Comparison of ENCODE assay signal across 8 cellular contexts in the genomic region with DNA sequence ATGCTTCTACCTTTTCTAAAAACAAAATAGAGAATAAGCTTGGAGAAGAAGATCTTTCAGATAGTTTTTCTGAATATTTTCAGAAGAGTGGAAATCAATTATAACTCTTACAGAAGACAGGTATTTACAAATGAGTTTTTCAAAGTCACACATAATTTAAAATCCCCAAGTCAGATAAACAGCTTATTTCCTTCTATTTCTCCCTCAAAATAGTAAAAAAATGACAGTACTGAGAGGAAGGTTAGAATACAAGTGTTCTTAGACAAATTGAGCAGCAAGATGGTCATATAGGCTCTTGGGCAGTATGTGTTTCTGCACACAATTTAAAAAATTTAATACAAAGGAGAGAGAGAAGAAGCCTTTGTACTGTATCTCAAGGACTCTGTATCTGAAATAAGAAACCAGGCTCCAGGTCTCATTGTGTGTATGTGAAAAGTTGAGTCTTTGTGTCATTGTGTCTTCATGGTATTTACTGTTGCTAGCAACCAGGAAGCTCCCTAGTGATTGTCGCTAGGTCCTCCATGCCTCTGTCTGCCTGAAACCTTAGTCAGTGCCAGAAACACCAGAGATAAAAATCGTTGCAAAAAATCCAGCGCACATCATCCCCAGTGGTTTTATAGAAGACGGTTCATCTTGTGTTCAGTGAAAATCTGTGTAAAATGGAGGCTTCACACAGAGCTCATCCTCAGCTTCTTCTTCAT. TPM values are rescaled to one million over a fixed set of nuclear protein-coding genes. Genes with fewer than 3 reads are reported as not detected.
DNase-seq lines count a peak whose midpoint lies in the region; ATAC-seq and TF ChIP-seq lines count a peak whose summit lies in the region.

No MANE protein-coding gene starts in this region.

- peak overlapping the region; percentile 92 for H3K9ac ChIP-seq in SK-N-SH

- H3K27me3 Mint-ChIP-seq in progenitor cell of endocrine pancreas: no peaks in the 10 kb centered on the region

- no peaks in the 10 kb centered on the region for H3K9me3 Mint-ChIP-seq in progenitor cell of endocrine pancreas (ENCODE audit: low read depth)

- H2AFZ ChIP-seq in SK-N-SH (ENCODE audit: low read depth): peak overlapping the region; percentile 43; the same call in 1 of the 2 replicates

- H3K4me2 ChIP-seq in SK-N-SH: peak overlapping the region; percentile 72

- H3K9me2 ChIP-seq in SK-N-SH: no peaks in the 10 kb centered on the region

- H4K20me1 ChIP-seq in SK-N-SH (ENCODE audit: insufficient read depth): no peaks in the 10 kb centered on the region

- no peak for TF ChIP-seq EP300 in SK-N-SH (IDR thresholded peaks at IDR 0.05; ENCODE audit: borderline replicate concordance in 1 of 2, low read depth in 1 of 2, low read length in 1 of 2)

- no peak overlapping the region for H3K4me3 Mint-ChIP-seq in progenitor cell of endocrine pancreas (ENCODE audit: low read depth)

- H3K27ac Mint-ChIP-seq in progenitor cell of endocrine pancreas: peak overlapping the region; percentile 9

- H3K36me3 Mint-ChIP-seq in progenitor cell of endocrine pancreas (ENCODE audit: insufficient read depth): no peaks in the 10 kb centered on the region

- H3K4me1 ChIP-seq in SK-N-SH (ENCODE audit: control insufficient read depth in 1 of 2, insufficient read depth in 2 of 2, low read depth in 1 of 2, low read length in 1 of 2): peaks cover 5 to 34% of the 10 kb centered on the region in 2 experiments

- POLR2A ChIA-PET in SK-N-SH (lab: Yijun Ruan, JAX): interaction anchor here (0.7 to 1.7 kb wide), 4 partner anchors 12 to 71 kb away, joined by 3 to 14 read pairs (median 6); a partner anchor contains a TSS

- H3F3A ChIP-seq in SK-N-SH (replicated peaks; ENCODE audit: insufficient read depth): peaks cover 37% of the 10 kb centered on the region

- peak; percentile 42 for DNase-seq in CD1c-positive myeloid dendritic cell (ENCODE audit: extremely low spot score)
- DNase-seq in Kasumi-1 (lab: John Stamatoyannopoulos, UW): peak; percentile 32 to 38
- DNase-seq in SK-N-SH: peak; percentile 56
- peak; percentile 60 for DNase-seq in fibroblast of the aortic adventitia (ENCODE audit: low read depth)
- no peak for DNase-seq in progenitor cell of endocrine pancreas (ENCODE audit: low spot score, unreplicated experiment)

- CTCF ChIA-PET in SK-N-SH (lab: Yijun Ruan, JAX): interaction anchor here (1.0 to 5.9 kb wide), 7 partner anchors 12 to 113 kb away, joined by 3 to 27 read pairs (median 6); a partner anchor contains a TSS

- WGBS in SK-N-SH (ENCODE audit: low lambda C conversion rate): 7% methylated on average over 4 of the region's 4 CpGs

- H3K36me3 ChIP-seq in SK-N-SH (replicated peaks in 1 of 2; ENCODE audit: control insufficient read depth in 1 of 2, insufficient read depth in 2 of 2, low read length in 1 of 2): no peaks in the 10 kb centered on the region

- no peak for ATAC-seq in HG02759 (IDR thresholded peaks at IDR 0.05; ENCODE audit: unreplicated experiment)
- no peak for ATAC-seq in HG02623 (IDR thresholded peaks at IDR 0.05; ENCODE audit: unreplicated experiment)
- no peak for ATAC-seq in HG03442 (IDR thresholded peaks at IDR 0.05; ENCODE audit: unreplicated experiment)

- no peaks in the 10 kb centered on the region for H3K9me3 ChIP-seq in SK-N-SH

- no peaks in the 10 kb centered on the region for H3K27me3 ChIP-seq in SK-N-SH (ENCODE audit: insufficient read depth)

- peaks cover 20% of the 10 kb centered on the region for H3K4me1 Mint-ChIP-seq in progenitor cell of endocrine pancreas (ENCODE audit: low read depth)

- H3K4me3 ChIP-seq in SK-N-SH (ENCODE audit: low read depth in 2 of 2, low read length in 1 of 2) (peak overlapping the region; percentile 2 to 43; a peak in 3 of 4 replicates), fibroblast of the aortic adventitia (ENCODE audit: low read depth, low read length) (no peak overlapping the region)

- no peaks in the 10 kb centered on the region for H3K79me2 ChIP-seq in SK-N-SH (ENCODE audit: insufficient read depth)

- H3K27ac ChIP-seq in SK-N-SH (ENCODE audit: low read depth in 2 of 2, low read length in 1 of 2): peak overlapping the region; percentile 90 to 100

- no peak for TF ChIP-seq RAD21 in SK-N-SH (IDR thresholded peaks at IDR 0.05; ENCODE audit: low read length)

- TF ChIP-seq CTCF in SK-N-SH (IDR thresholded peaks at IDR 0.05): no peak
- TF ChIP-seq CTCF in fibroblast of the aortic adventitia (IDR thresholded peaks at IDR 0.05; ENCODE audit: insufficient read depth, low read length): no peak
- TF ChIP-seq CTCF in progenitor cell of endocrine pancreas (IDR thresholded peaks at IDR 0.05; ENCODE audit: unreplicated experiment): no peak

TF ChIP-seq in SK-N-SH, 30 proteins besides CTCF, POLR2A, EP300 and RAD21:
- TF ChIP-seq RFX5 (IDR thresholded peaks at IDR 0.05; ENCODE audit: low read length): no peak
- no peak for TF ChIP-seq TEAD4 (IDR thresholded peaks at IDR 0.05; ENCODE audit: borderline replicate concordance, insufficient read depth)
- TF ChIP-seq, protein P1, sequence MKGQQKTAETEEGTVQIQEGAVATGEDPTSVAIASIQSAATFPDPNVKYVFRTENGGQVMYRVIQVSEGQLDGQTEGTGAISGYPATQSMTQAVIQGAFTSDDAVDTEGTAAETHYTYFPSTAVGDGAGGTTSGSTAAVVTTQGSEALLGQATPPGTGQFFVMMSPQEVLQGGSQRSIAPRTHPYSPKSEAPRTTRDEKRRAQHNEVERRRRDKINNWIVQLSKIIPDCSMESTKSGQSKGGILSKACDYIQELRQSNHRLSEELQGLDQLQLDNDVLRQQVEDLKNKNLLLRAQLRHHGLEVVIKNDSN (IDR thresholded peaks at IDR 0.05; ENCODE audit: borderline replicate concordance, low read depth): no peak
- TF ChIP-seq TAF1 (IDR thresholded peaks at IDR 0.05; ENCODE audit: borderline replicate concordance, low read depth, low read length): no peak
- TF ChIP-seq NRF1 (IDR thresholded peaks at IDR 0.05; ENCODE audit: low read depth, low read length): no peak
- TF ChIP-seq YY1 (IDR thresholded peaks at IDR 0.05; ENCODE audit: low read depth): 0 out of 2 replicates have a peak, but pooled peaks have one; percentile 58
- peak; percentile 44; the same call in 1 of the 2 replicates for TF ChIP-seq NFIC (IDR thresholded peaks at IDR 0.05; ENCODE audit: borderline replicate concordance)
- TF ChIP-seq GATA2 (CRISPR knock-in tag; IDR thresholded peaks at IDR 0.05): peak; percentile 60
- TF ChIP-seq POLR2AphosphoS5 (IDR thresholded peaks at IDR 0.05; ENCODE audit: low read depth, low read length): peak; percentile 34; the same call in 1 of the 2 replicates
- no peak for TF ChIP-seq EZH2phosphoT487 (IDR thresholded peaks at IDR 0.05; ENCODE audit: borderline replicate concordance, low read depth)
- TF ChIP-seq MXI1 (IDR thresholded peaks at IDR 0.05; ENCODE audit: low read depth, low read length): peak; percentile 44; the same call in 1 of the 2 replicates
- no peak for TF ChIP-seq FOSL2 (IDR thresholded peaks at IDR 0.05; ENCODE audit: borderline replicate concordance, low read depth)
TF ChIP-seq in SK-N-SH: peak in this region for 5.

RNA-seq across cellular contexts. Expression of a gene that starts 12.9 kb away (rescaled TPM):
- 1,427 and 1,906 TPM in 2 replicates for polyA plus RNA-seq in SK-N-SH (2012; rRNA removed)
- 1,102 and 1,356 TPM in 2 replicates for polyA plus RNA-seq in SK-N-SH (2012; cell fraction: cytosol; rRNA removed)
- 1,333 and 1,752 TPM in 2 replicates for polyA plus RNA-seq in SK-N-SH (2012; cell fraction: nucleus; rRNA removed)
- total RNA-seq in fibroblast of the aortic adventitia (ENCODE audit: low replicate concordance) (320 and 961 TPM in 2 replicates), progenitor cell of endocrine pancreas (628 and 652 TPM in 2 replicates)
